27 cellular contexts compared by ENCODE assay signal in the genomic region with DNA sequence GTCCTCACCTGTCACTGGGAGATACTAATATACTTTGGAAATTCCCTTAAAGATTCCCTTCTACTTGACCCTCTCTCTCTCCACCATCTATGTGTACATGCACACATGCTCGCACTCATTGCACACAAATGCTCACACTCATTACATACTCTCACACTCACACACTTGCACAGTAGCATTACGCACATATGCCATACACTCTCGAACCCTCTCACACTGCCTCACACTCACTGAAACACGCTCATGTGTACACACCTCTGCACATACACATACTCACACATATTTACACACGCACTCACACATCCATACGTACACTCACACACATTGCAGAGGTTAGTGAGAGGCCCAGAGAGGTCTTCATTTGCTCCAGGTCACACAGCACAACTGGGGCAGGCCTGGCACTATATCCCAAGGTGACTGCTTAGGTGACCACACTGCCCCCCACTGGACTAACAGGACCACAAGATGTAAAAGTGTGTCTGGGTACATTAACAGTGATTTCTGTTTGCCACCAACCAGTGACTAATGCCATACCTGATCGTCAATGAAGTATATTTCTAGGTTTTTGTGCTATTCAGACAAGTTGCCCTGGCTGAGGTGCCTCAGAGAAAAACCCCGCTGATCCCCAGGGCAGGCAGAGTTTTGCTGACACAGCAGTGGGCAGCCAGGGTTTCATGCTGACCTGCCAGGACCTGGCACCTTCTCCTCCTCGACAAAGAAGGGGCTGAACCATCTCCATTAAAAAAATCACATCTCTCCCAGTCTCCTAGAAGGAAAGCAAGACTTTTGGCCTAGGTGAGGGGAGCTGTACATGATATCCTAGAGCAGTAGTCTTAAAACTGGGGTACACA. TPM values are rescaled to one million over a fixed set of nuclear protein-coding genes. Genes with fewer than 3 reads are reported as not detected.
DNase-seq lines count a peak whose midpoint lies in the region; ATAC-seq, FAIRE-seq and TF ChIP-seq lines count a peak whose summit lies in the region.
"Had no signal": no experiment of that assay in that cellular context is flagged by ENCODE, and none has a peak within 500 bp of the region (broad histone marks: within the 10 kb centered on the region; RNA-seq: fewer than 3 reads in every experiment).

No MANE protein-coding gene starts in this region.

- H2AFZ ChIP-seq in GM12878 (ENCODE audit: control insufficient read depth, low read depth, low read length) = no peak overlapping the region

- H3K27me3 ChIP-seq in GM12878 (replicated peaks in 1 of 2; ENCODE audit: control insufficient read depth in 2 of 2, insufficient read depth in 2 of 2, low read length in 1 of 2) = peaks cover 0 to 3% of the 10 kb centered on the region in 2 experiments; a peak in 2 of 4 replicates
- H3K27me3 ChIP-seq in upper lobe of right lung = no peaks in the 10 kb centered on the region

- no peak overlapping the region for H3K4me2 ChIP-seq in GM12878 (ENCODE audit: control insufficient read depth, insufficient read depth)
- H3K4me2 ChIP-seq: smooth muscle cell had no signal

- no peak overlapping the region for H3K4me3 ChIP-seq in GM12878
- no peak overlapping the region for H3K4me3 ChIP-seq in upper lobe of right lung
- H3K4me3 ChIP-seq: gastroesophageal sphincter, HAP-1, lower lobe of right lung, SK-N-MC, smooth muscle cell, thoracic aorta had no signal

- H3K9me3 ChIP-seq in GM12878 (replicated peaks; ENCODE audit: control insufficient read depth, insufficient read depth, low read length) (no peaks in the 10 kb centered on the region), upper lobe of right lung (no peaks in the 10 kb centered on the region)
- H3K9me3 ChIP-seq: Caco-2, gastroesophageal sphincter, HAP-1, lower lobe of right lung, thoracic aorta had no signal

- BruUV-seq in GM12878 (replicated peaks; lab: Mats Ljungman, UMichigan) = no TSS peak

- TF ChIP-seq RAD21 in GM12878 (IDR thresholded peaks at IDR 0.05; ENCODE audit: insufficient read depth, low read depth, low read length) = no peak

- no peak overlapping the region for H3K9ac ChIP-seq in GM12878 (ENCODE audit: control insufficient read depth, insufficient read depth, low read length)

- TF ChIP-seq CTCF in GM12878 (IDR thresholded peaks at IDR 0.05 in 2 of 3, conservative IDR thresholded peaks at IDR 0.05 in 1 of 3; ENCODE audit: control insufficient read depth in 2 of 3, extremely low read depth in 1 of 3, insufficient read depth in 1 of 3, low read depth in 3 of 3, low read length in 3 of 3) = 0 out of 6 replicates have a peak, but pooled peaks of 1 of the 3 experiments have one; percentile 13
- no peak for TF ChIP-seq CTCF in upper lobe of right lung (IDR thresholded peaks at IDR 0.05)

- 27% methylated on average over 9 of the region's 9 CpGs for WGBS in GM12878 (ENCODE audit: insufficient coverage, insufficient replicate concordance, low lambda C conversion rate, missing lambda C conversion rate)

- RAD21 ChIA-PET in GM12878 (lab: Charles Lee; ENCODE audit: unreplicated experiment) = no interaction called here

- no peaks in the 10 kb centered on the region for H3K36me3 ChIP-seq in GM12878 (ENCODE audit: control insufficient read depth in 2 of 2, insufficient read depth in 2 of 2, low read length in 1 of 2)
- no peaks in the 10 kb centered on the region for H3K36me3 ChIP-seq in upper lobe of right lung
- H3K36me3 ChIP-seq: gastroesophageal sphincter, HAP-1, lower lobe of right lung, thoracic aorta had no signal

- CTCF ChIA-PET in GM12878 (lab: Yijun Ruan, JAX) = interaction anchor here (2.0 kb wide), 1 partner anchor 11 kb away, joined by 7 read pairs; no protein-coding TSS in a partner anchor

- H3K27ac ChIP-seq in GM12878 (ENCODE audit: control insufficient read depth, insufficient read depth) = no peak overlapping the region
- no peak overlapping the region for H3K27ac ChIP-seq in upper lobe of right lung
- H3K27ac ChIP-seq: gastroesophageal sphincter, lower lobe of right lung, SK-N-MC, thoracic aorta had no signal

- SMC1A ChIA-PET in GM12878 (lab: Charles Lee; ENCODE audit: uncharacterized antibody, unreplicated experiment) = no interaction called here

- intact Hi-C loops in GM12878 (cut with micrococcal nuclease; ENCODE audit: unreplicated experiment) = no loop called here
- intact Hi-C loops in upper lobe of right lung (cut with DNase I) = no loop called here

- POLR2A ChIA-PET in GM12878 (lab: Charles Lee) = no interaction called here

- no peaks in the 10 kb centered on the region for H3K79me2 ChIP-seq in GM12878 (ENCODE audit: control insufficient read depth, insufficient read depth, low read length)

- no peak for TF ChIP-seq EP300 in GM12878 (IDR thresholded peaks at IDR 0.05; ENCODE audit: borderline replicate concordance in 1 of 2, control insufficient read depth in 1 of 2, low read depth in 2 of 2, low read length in 2 of 2)

- H4K20me1 ChIP-seq in GM12878 (ENCODE audit: control insufficient read depth, insufficient read depth) = no peaks in the 10 kb centered on the region

- peak; percentile 83 for FAIRE-seq in HTR-8/SVneo (lab: Jason Lieb, UNC)
- FAIRE-seq in GM12878 (lab: Jason Lieb, UNC) = no peak
- FAIRE-seq: A204.1, GM18507 had no signal

- H3K4me1 ChIP-seq in GM12878 (ENCODE audit: control insufficient read depth, insufficient read depth, low read length) (no peaks in the 10 kb centered on the region), upper lobe of right lung (no peaks in the 10 kb centered on the region)
- H3K4me1 ChIP-seq: gastroesophageal sphincter, lower lobe of right lung had no signal

- ATAC-seq in GM12878 = peak; percentile 33; the same call in 2 of the 3 replicates
- ATAC-seq in upper lobe of right lung = peak; percentile 16
- ATAC-seq in HG03097 (IDR thresholded peaks at IDR 0.05; ENCODE audit: low FRiP score, unreplicated experiment) = no peak
- ATAC-seq: esophagus mucosa, gastroesophageal sphincter, lower lobe of right lung had no signal

- in situ Hi-C loops in GM12878 (cut with MboI) = no loop called here

- peak; percentile 9 for DNase-seq in activated CD4-positive, alpha-beta T cell treated with anti-CD3 and anti-CD28 coated beads for 48 hours
- DNase-seq in activated CD4-positive, alpha-beta T cell treated with anti-CD3 and anti-CD28 coated beads, Interleukin-2, amount 50 U/mL, for 1 hour = no peak
- DNase-seq in HTR-8/SVneo (ENCODE audit: insufficient read length, low spot score) = no peak
- DNase-seq in GM12878 (ENCODE audit: low read depth, low spot score) = no peak
- DNase-seq in upper lobe of right lung = no peak
- DNase-seq in globus pallidus (ENCODE audit: low spot score) = no peak
- no peak for DNase-seq in H4 (ENCODE audit: low spot score)
- DNase-seq: activated CD4-positive, alpha-beta memory T cell treated with anti-CD3 and anti-CD28 coated beads, Interleukin-2, amount 10 ng/mL, durations not matched to agents 7 days and 5 days; activated T-cell treated with anti-CD3 and anti-CD28 coated beads for 4 hours; Caco-2; effector CD8-positive, alpha-beta T cell; Kasumi-1; lower lobe of right lung; NCI-H2081 treated with DMSO at 0.1 percent for 48 hours; NCI-H446 treated with DMSO at 0.1 percent for 48 hours; RPMI8226 had no signal

- no peak for TF ChIP-seq POLR2A in GM12878 (IDR thresholded peaks at IDR 0.05; ENCODE audit: low read depth, low read length)

TF ChIP-seq in GM12878, 131 proteins besides CTCF, POLR2A, EP300 and RAD21:
- TF ChIP-seq, protein P1, sequence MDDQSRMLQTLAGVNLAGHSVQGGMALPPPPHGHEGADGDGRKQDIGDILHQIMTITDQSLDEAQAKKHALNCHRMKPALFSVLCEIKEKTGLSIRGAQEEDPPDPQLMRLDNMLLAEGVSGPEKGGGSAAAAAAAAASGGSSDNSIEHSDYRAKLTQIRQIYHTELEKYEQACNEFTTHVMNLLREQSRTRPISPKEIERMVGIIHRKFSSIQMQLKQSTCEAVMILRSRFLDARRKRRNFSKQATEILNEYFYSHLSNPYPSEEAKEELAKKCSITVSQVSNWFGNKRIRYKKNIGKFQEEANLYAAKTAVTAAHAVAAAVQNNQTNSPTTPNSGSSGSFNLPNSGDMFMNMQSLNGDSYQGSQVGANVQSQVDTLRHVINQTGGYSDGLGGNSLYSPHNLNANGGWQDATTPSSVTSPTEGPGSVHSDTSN (IDR thresholded peaks at IDR 0.05; ENCODE audit: insufficient replicate concordance, low read depth, low read length) = peak; percentile 52
- TF ChIP-seq SIN3A (IDR thresholded peaks at IDR 0.05; ENCODE audit: low read depth, low read length) = no peak
- TF ChIP-seq MEF2A (IDR thresholded peaks at IDR 0.05; ENCODE audit: insufficient read depth, low read depth, low read length) = no peak
- TF ChIP-seq, protein P2, sequence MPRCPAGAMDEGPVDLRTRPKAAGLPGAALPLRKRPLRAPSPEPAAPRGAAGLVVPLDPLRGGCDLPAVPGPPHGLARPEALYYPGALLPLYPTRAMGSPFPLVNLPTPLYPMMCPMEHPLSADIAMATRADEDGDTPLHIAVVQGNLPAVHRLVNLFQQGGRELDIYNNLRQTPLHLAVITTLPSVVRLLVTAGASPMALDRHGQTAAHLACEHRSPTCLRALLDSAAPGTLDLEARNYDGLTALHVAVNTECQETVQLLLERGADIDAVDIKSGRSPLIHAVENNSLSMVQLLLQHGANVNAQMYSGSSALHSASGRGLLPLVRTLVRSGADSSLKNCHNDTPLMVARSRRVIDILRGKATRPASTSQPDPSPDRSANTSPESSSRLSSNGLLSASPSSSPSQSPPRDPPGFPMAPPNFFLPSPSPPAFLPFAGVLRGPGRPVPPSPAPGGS (IDR thresholded peaks at IDR 0.05; ENCODE audit: borderline replicate concordance, insufficient read depth, low read depth, low read length, poor library complexity, severe bottlenecking) = peak; percentile 97

RNA-seq across cellular contexts. Expression of a gene that starts 28.5 kb away (rescaled TPM):
- total RNA-seq in GM12878 (2013; cell fraction: nucleolus; rRNA removed) = 0.15 TPM in 1 of 2 replicates, not detected in the other
- not detected in 2 replicates for total RNA-seq in GM12878 (2014; rRNA removed)
- total RNA-seq in GM12878 (2014; rRNA removed; fragmentation: Illumina TruSeq; extraction: Trizol) = not detected in 2 replicates
- total RNA-seq in GM12878 (2021) = not detected in 2 replicates
- polyA plus RNA-seq in GM12878 (2011; ENCODE audit: low read depth) = not detected
- polyA plus RNA-seq in GM12878 (2011; rRNA removed) = 0.12 and 0.20 TPM in 2 replicates
- polyA plus RNA-seq in GM12878 (2011; cell fraction: cytosol; rRNA removed) = 0.62 and 0.97 TPM in 2 replicates
- 0.07 and 0.42 TPM in 2 replicates for polyA plus RNA-seq in GM12878 (2011; cell fraction: nucleus; rRNA removed)
- polyA plus RNA-seq in GM12878 (2012) = 0.29 TPM in 1 of 2 replicates, not detected in the other
- not detected in 2 replicates for polyA plus RNA-seq in GM12878 (2014; fragmentation: Illumina TruSeq; extraction: Trizol)
- not detected for polyA plus RNA-seq in GM12878 (2014; fragmentation: Nextera tagmentation; extraction: Ambion mirVana)
- 0.18 TPM in 1 of 2 replicates, not detected in the other for polyA plus RNA-seq in GM12878 (2014; rRNA removed)
- polyA plus RNA-seq in GM12878 (2016; fragmentation: Nextera tagmentation; extraction: Ambion mirVana) = not detected
- polyA minus RNA-seq in GM12878 (2011; rRNA and poly(A)+ RNA removed) = 0.15 and 0.77 TPM in 2 replicates
- polyA minus RNA-seq in GM12878 (2011; cell fraction: cytosol; rRNA and poly(A)+ RNA removed) = 0.31 TPM in 1 of 2 replicates, not detected in the other
- polyA minus RNA-seq in GM12878 (2011; cell fraction: nucleus; rRNA and poly(A)+ RNA removed) = 0.12 and 0.48 TPM in 2 replicates
- 1.4 TPM for total RNA-seq in upper lobe of right lung
- not detected in 2 replicates for total RNA-seq in H4 (2014; rRNA removed; shearing (Covaris generic))
- total RNA-seq: activated CD4-positive, alpha-beta memory T cell treated with anti-CD3 and anti-CD28 coated beads, Interleukin-2, amount 10 ng/mL, durations not matched to agents 7 days and 5 days; Caco-2; Daoy; esophagus mucosa; HT-29; thoracic aorta had no signal
- polyA plus RNA-seq: smooth muscle cell had no signal
